Comparison of ENCODE assay signal across 1 cellular context in genomic region chr9:35812025-35812602, GRCh38.
A peak's percentile ranks its signal among the peaks of the same experiment; 100 is the strongest.
TF ChIP-seq lines count a peak whose summit lies in the region.

A gene with protein sequence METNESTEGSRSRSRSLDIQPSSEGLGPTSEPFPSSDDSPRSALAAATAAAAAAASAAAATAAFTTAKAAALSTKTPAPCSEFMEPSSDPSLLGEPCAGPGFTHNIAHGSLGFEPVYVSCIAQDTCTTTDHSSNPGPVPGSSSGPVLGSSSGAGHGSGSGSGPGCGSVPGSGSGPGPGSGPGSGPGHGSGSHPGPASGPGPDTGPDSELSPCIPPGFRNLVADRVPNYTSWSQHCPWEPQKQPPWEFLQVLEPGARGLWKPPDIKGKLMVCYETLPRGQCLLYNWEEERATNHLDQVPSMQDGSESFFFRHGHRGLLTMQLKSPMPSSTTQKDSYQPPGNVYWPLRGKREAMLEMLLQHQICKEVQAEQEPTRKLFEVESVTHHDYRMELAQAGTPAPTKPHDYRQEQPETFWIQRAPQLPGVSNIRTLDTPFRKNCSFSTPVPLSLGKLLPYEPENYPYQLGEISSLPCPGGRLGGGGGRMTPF (minus strand): TSS chr9:35812262. CDS start chr9:35812147, 115 bp downstream.

TF ChIP-seq in HepG2, 621 proteins besides CTCF, POLR2A, EP300 and RAD21 (continued from another document and continues in another):
- TF ChIP-seq ZC3H4 (CRISPR knock-in tag; IDR thresholded peaks at IDR 0.05; ENCODE audit: borderline replicate concordance) = no peak
- TF ChIP-seq SRY (CRISPR knock-in tag; IDR thresholded peaks at IDR 0.05) = no peak
- TF ChIP-seq KDM1A (CRISPR knock-in tag; IDR thresholded peaks at IDR 0.05) = no peak
- TF ChIP-seq NKX3-1 (CRISPR knock-in tag; IDR thresholded peaks at IDR 0.05) = no peak
- TF ChIP-seq, protein P1, sequence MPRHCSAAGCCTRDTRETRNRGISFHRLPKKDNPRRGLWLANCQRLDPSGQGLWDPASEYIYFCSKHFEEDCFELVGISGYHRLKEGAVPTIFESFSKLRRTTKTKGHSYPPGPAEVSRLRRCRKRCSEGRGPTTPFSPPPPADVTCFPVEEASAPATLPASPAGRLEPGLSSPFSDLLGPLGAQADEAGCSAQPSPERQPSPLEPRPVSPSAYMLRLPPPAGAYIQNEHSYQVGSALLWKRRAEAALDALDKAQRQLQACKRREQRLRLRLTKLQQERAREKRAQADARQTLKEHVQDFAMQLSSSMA (CRISPR knock-in tag; IDR thresholded peaks at IDR 0.05) = no peak; the same call in 1 of the 2 replicates
- no peak for TF ChIP-seq ZSCAN21 (CRISPR knock-in tag; IDR thresholded peaks at IDR 0.05; ENCODE audit: borderline replicate concordance)
- TF ChIP-seq ZNF773 (CRISPR knock-in tag; IDR thresholded peaks at IDR 0.05; ENCODE audit: borderline replicate concordance) = no peak
- TF ChIP-seq, protein P2, sequence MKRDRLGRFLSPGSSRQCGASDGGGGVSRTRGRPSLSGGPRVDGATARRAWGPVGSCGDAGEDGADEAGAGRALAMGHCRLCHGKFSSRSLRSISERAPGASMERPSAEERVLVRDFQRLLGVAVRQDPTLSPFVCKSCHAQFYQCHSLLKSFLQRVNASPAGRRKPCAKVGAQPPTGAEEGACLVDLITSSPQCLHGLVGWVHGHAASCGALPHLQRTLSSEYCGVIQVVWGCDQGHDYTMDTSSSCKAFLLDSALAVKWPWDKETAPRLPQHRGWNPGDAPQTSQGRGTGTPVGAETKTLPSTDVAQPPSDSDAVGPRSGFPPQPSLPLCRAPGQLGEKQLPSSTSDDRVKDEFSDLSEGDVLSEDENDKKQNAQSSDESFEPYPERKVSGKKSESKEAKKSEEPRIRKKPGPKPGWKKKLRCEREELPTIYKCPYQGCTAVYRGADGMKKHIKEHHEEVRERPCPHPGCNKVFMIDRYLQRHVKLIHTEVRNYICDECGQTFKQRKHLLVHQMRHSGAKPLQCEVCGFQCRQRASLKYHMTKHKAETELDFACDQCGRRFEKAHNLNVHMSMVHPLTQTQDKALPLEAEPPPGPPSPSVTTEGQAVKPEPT (CRISPR knock-in tag; IDR thresholded peaks at IDR 0.05; ENCODE audit: low read depth) = no peak
- peak; percentile 79; the same call in 1 of the 2 replicates for TF ChIP-seq ETV5 (CRISPR knock-in tag; IDR thresholded peaks at IDR 0.05; ENCODE audit: borderline replicate concordance)
- TF ChIP-seq SMARCC2 (IDR thresholded peaks at IDR 0.05) = no peak
- 0 out of 2 replicates have a peak, but pooled peaks have one; percentile 15 for TF ChIP-seq FOXC1 (CRISPR knock-in tag; IDR thresholded peaks at IDR 0.05; ENCODE audit: borderline replicate concordance)
- TF ChIP-seq ZNF543 (CRISPR knock-in tag; IDR thresholded peaks at IDR 0.05) = no peak
- TF ChIP-seq, protein P3, sequence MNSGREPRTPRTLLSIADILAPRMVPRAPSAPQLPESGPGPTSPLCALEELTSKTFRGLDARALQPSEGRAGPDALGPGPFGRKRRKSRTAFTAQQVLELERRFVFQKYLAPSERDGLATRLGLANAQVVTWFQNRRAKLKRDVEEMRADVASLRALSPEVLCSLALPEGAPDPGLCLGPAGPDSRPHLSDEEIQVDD (CRISPR knock-in tag; IDR thresholded peaks at IDR 0.05; ENCODE audit: borderline replicate concordance) = no peak
- TF ChIP-seq MAFG (CRISPR knock-in tag; IDR thresholded peaks at IDR 0.05) = no peak
- TF ChIP-seq, protein P4, sequence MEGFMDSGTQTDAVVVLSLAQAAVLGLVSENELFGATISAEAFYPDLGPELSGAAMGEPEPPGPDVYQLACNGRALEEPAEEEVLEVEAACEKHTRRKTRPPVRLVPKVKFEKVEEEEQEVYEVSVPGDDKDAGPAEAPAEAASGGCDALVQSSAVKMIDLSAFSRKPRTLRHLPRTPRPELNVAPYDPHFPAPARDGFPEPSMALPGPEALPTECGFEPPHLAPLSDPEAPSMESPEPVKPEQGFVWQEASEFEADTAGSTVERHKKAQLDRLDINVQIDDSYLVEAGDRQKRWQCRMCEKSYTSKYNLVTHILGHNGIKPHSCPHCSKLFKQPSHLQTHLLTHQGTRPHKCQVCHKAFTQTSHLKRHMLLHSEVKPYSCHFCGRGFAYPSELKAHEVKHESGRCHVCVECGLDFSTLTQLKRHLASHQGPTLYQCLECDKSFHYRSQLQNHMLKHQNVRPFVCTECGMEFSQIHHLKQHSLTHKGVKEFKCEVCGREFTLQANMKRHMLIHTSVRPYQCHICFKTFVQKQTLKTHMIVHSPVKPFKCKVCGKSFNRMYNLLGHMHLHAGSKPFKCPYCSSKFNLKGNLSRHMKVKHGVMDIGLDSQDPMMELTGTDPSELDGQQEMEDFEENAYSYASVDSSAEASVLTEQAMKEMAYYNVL (CRISPR knock-in tag; IDR thresholded peaks at IDR 0.05; ENCODE audit: borderline replicate concordance) = peak; percentile 68; the same call in 1 of the 2 replicates
- peak; percentile 90 for TF ChIP-seq ZFP91 (CRISPR knock-in tag; IDR thresholded peaks at IDR 0.05; ENCODE audit: borderline replicate concordance)
- TF ChIP-seq ZNF558 (CRISPR knock-in tag; IDR thresholded peaks at IDR 0.05; ENCODE audit: borderline replicate concordance) = peak; percentile 71; the same call in 1 of the 2 replicates
- peak; percentile 26; the same call in 1 of the 2 replicates for TF ChIP-seq THYN1 (CRISPR knock-in tag; IDR thresholded peaks at IDR 0.05; ENCODE audit: borderline replicate concordance, low read depth)
- no peak for TF ChIP-seq ZNF256 (CRISPR knock-in tag; conservative IDR thresholded peaks at IDR 0.05)
- no peak for TF ChIP-seq SOX13 (IDR thresholded peaks at IDR 0.05)
- TF ChIP-seq SOX13 (CRISPR knock-in tag; conservative IDR thresholded peaks at IDR 0.05 in 1 of 2, IDR thresholded peaks at IDR 0.05 in 1 of 2) = 0 out of 4 replicates have a peak, but pooled peaks of 1 of the 2 experiments have one; percentile 19
- TF ChIP-seq ZNF737 (CRISPR knock-in tag; IDR thresholded peaks at IDR 0.05; ENCODE audit: borderline replicate concordance) = no peak
- TF ChIP-seq, protein P5, sequence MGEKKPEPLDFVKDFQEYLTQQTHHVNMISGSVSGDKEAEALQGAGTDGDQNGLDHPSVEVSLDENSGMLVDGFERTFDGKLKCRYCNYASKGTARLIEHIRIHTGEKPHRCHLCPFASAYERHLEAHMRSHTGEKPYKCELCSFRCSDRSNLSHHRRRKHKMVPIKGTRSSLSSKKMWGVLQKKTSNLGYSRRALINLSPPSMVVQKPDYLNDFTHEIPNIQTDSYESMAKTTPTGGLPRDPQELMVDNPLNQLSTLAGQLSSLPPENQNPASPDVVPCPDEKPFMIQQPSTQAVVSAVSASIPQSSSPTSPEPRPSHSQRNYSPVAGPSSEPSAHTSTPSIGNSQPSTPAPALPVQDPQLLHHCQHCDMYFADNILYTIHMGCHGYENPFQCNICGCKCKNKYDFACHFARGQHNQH (CRISPR knock-in tag; IDR thresholded peaks at IDR 0.05) = peak; percentile 75
- TF ChIP-seq SIN3B (IDR thresholded peaks at IDR 0.05; ENCODE audit: low read length) = 0 out of 2 replicates have a peak, but pooled peaks have one; percentile 27
- no peak for TF ChIP-seq ZZZ3 (CRISPR knock-in tag; IDR thresholded peaks at IDR 0.05; ENCODE audit: borderline replicate concordance)
- TF ChIP-seq NFE2 (CRISPR knock-in tag; IDR thresholded peaks at IDR 0.05) = no peak
- TF ChIP-seq HOXA5 (CRISPR knock-in tag; IDR thresholded peaks at IDR 0.05) = no peak
- TF ChIP-seq CEBPG (CRISPR knock-in tag; IDR thresholded peaks at IDR 0.05) = peak; percentile 31; the same call in 1 of the 2 replicates
- no peak for TF ChIP-seq CENPX (CRISPR knock-in tag; IDR thresholded peaks at IDR 0.05)
- TF ChIP-seq ZFP62 (CRISPR knock-in tag; IDR thresholded peaks at IDR 0.05) = no peak
- TF ChIP-seq HBP1 (CRISPR knock-in tag; IDR thresholded peaks at IDR 0.05; ENCODE audit: low read depth) = no peak
- no peak for TF ChIP-seq BRD4 (CRISPR knock-in tag; IDR thresholded peaks at IDR 0.05)
- TF ChIP-seq ETV6 (CRISPR knock-in tag; conservative IDR thresholded peaks at IDR 0.05) = peak; percentile 69; the same call in 1 of the 2 replicates
- TF ChIP-seq, protein P6, sequence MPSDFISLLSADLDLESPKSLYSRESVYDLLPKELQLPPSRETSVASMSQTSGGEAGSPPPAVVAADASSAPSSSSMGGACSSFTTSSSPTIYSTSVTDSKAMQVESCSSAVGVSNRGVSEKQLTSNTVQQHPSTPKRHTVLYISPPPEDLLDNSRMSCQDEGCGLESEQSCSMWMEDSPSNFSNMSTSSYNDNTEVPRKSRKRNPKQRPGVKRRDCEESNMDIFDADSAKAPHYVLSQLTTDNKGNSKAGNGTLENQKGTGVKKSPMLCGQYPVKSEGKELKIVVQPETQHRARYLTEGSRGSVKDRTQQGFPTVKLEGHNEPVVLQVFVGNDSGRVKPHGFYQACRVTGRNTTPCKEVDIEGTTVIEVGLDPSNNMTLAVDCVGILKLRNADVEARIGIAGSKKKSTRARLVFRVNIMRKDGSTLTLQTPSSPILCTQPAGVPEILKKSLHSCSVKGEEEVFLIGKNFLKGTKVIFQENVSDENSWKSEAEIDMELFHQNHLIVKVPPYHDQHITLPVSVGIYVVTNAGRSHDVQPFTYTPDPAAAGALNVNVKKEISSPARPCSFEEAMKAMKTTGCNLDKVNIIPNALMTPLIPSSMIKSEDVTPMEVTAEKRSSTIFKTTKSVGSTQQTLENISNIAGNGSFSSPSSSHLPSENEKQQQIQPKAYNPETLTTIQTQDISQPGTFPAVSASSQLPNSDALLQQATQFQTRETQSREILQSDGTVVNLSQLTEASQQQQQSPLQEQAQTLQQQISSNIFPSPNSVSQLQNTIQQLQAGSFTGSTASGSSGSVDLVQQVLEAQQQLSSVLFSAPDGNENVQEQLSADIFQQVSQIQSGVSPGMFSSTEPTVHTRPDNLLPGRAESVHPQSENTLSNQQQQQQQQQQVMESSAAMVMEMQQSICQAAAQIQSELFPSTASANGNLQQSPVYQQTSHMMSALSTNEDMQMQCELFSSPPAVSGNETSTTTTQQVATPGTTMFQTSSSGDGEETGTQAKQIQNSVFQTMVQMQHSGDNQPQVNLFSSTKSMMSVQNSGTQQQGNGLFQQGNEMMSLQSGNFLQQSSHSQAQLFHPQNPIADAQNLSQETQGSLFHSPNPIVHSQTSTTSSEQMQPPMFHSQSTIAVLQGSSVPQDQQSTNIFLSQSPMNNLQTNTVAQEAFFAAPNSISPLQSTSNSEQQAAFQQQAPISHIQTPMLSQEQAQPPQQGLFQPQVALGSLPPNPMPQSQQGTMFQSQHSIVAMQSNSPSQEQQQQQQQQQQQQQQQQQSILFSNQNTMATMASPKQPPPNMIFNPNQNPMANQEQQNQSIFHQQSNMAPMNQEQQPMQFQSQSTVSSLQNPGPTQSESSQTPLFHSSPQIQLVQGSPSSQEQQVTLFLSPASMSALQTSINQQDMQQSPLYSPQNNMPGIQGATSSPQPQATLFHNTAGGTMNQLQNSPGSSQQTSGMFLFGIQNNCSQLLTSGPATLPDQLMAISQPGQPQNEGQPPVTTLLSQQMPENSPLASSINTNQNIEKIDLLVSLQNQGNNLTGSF (CRISPR knock-in tag; IDR thresholded peaks at IDR 0.05) = no peak
- 0 out of 2 replicates have a peak, but pooled peaks have one; percentile 17 for TF ChIP-seq ZFP36L2 (CRISPR knock-in tag; IDR thresholded peaks at IDR 0.05)
- TF ChIP-seq NFYB (CRISPR knock-in tag; IDR thresholded peaks at IDR 0.05) = no peak
